In genomic region chr2:202589582-202589949, GRCh38 we compare ENCODE assay signal across 2 cellular contexts.
TF ChIP-seq lines count a peak whose summit lies in the region.

No MANE protein-coding gene starts in this region.

TF ChIP-seq in HepG2, 621 proteins besides CTCF, POLR2A, EP300 and RAD21 (continued from another document):
- TF ChIP-seq, protein P1, sequence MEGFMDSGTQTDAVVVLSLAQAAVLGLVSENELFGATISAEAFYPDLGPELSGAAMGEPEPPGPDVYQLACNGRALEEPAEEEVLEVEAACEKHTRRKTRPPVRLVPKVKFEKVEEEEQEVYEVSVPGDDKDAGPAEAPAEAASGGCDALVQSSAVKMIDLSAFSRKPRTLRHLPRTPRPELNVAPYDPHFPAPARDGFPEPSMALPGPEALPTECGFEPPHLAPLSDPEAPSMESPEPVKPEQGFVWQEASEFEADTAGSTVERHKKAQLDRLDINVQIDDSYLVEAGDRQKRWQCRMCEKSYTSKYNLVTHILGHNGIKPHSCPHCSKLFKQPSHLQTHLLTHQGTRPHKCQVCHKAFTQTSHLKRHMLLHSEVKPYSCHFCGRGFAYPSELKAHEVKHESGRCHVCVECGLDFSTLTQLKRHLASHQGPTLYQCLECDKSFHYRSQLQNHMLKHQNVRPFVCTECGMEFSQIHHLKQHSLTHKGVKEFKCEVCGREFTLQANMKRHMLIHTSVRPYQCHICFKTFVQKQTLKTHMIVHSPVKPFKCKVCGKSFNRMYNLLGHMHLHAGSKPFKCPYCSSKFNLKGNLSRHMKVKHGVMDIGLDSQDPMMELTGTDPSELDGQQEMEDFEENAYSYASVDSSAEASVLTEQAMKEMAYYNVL (CRISPR knock-in tag; IDR thresholded peaks at IDR 0.05; ENCODE audit: borderline replicate concordance), result 0 out of 2 replicates have a peak, but pooled peaks have one; percentile 36
- peak; percentile 53 for TF ChIP-seq HNF1B (CRISPR knock-in tag; IDR thresholded peaks at IDR 0.05)
- no peak for TF ChIP-seq ZNF30 (CRISPR knock-in tag; IDR thresholded peaks at IDR 0.05)
- TF ChIP-seq ZSCAN20 (CRISPR knock-in tag; IDR thresholded peaks at IDR 0.05; ENCODE audit: borderline replicate concordance), result no peak
- TF ChIP-seq NAIF1 (CRISPR knock-in tag; IDR thresholded peaks at IDR 0.05; ENCODE audit: borderline replicate concordance), result no peak
- peak; percentile 93; the same call in 1 of the 2 replicates for TF ChIP-seq ZNF572 (CRISPR knock-in tag; IDR thresholded peaks at IDR 0.05)
- TF ChIP-seq MLXIP (CRISPR knock-in tag; IDR thresholded peaks at IDR 0.05; ENCODE audit: borderline replicate concordance), result no peak
- 0 out of 2 replicates have a peak, but pooled peaks have one; percentile 18 for TF ChIP-seq ERF (CRISPR knock-in tag; IDR thresholded peaks at IDR 0.05)
- peak; percentile 22; the same call in 1 of the 2 replicates for TF ChIP-seq KDM2A (CRISPR knock-in tag; IDR thresholded peaks at IDR 0.05; ENCODE audit: borderline replicate concordance, low read depth)
- TF ChIP-seq ZNF569 (CRISPR knock-in tag; IDR thresholded peaks at IDR 0.05; ENCODE audit: borderline replicate concordance), result no peak
- no peak for TF ChIP-seq FOXP1 (IDR thresholded peaks at IDR 0.05)
- TF ChIP-seq FOXP1 (CRISPR knock-in tag; IDR thresholded peaks at IDR 0.05), result peak; percentile 15; the same call in 1 of the 2 replicates
- TF ChIP-seq POGZ (CRISPR knock-in tag; IDR thresholded peaks at IDR 0.05), result peak; percentile 22; the same call in 1 of the 2 replicates
- no peak for TF ChIP-seq ZSCAN25 (CRISPR knock-in tag; IDR thresholded peaks at IDR 0.05)

TF ChIP-seq in SK-N-SH treated with all-trans-retinoic acid at 6 μM for 48 hours, 23 proteins besides CTCF, POLR2A, EP300 and RAD21 (continued from another document):
- TF ChIP-seq TSHZ2 (CRISPR knock-in tag; IDR thresholded peaks at IDR 0.05) (no peak), ZFP30 (CRISPR knock-in tag; IDR thresholded peaks at IDR 0.05) (no peak), TOX (CRISPR knock-in tag; IDR thresholded peaks at IDR 0.05; ENCODE audit: borderline replicate concordance) (no peak), CSDC2 (CRISPR knock-in tag; IDR thresholded peaks at IDR 0.05) (no peak), ISL1 (CRISPR knock-in tag; IDR thresholded peaks at IDR 0.05) (no peak), CSRNP3 (CRISPR knock-in tag; IDR thresholded peaks at IDR 0.05) (no peak)
- TF ChIP-seq, protein P2, sequence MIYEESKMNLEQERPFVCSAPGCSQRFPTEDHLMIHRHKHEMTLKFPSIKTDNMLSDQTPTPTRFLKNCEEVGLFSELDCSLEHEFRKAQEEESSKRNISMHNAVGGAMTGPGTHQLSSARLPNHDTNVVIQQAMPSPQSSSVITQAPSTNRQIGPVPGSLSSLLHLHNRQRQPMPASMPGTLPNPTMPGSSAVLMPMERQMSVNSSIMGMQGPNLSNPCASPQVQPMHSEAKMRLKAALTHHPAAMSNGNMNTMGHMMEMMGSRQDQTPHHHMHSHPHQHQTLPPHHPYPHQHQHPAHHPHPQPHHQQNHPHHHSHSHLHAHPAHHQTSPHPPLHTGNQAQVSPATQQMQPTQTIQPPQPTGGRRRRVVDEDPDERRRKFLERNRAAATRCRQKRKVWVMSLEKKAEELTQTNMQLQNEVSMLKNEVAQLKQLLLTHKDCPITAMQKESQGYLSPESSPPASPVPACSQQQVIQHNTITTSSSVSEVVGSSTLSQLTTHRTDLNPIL (CRISPR knock-in tag; IDR thresholded peaks at IDR 0.05; ENCODE audit: low read depth), result no peak
- TF ChIP-seq, protein P3, sequence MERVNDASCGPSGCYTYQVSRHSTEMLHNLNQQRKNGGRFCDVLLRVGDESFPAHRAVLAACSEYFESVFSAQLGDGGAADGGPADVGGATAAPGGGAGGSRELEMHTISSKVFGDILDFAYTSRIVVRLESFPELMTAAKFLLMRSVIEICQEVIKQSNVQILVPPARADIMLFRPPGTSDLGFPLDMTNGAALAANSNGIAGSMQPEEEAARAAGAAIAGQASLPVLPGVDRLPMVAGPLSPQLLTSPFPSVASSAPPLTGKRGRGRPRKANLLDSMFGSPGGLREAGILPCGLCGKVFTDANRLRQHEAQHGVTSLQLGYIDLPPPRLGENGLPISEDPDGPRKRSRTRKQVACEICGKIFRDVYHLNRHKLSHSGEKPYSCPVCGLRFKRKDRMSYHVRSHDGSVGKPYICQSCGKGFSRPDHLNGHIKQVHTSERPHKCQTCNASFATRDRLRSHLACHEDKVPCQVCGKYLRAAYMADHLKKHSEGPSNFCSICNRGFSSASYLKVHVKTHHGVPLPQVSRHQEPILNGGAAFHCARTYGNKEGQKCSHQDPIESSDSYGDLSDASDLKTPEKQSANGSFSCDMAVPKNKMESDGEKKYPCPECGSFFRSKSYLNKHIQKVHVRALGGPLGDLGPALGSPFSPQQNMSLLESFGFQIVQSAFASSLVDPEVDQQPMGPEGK (CRISPR knock-in tag; IDR thresholded peaks at IDR 0.05; ENCODE audit: borderline replicate concordance), result no peak
